8 cellular contexts compared by ENCODE assay signal in the genomic region with DNA sequence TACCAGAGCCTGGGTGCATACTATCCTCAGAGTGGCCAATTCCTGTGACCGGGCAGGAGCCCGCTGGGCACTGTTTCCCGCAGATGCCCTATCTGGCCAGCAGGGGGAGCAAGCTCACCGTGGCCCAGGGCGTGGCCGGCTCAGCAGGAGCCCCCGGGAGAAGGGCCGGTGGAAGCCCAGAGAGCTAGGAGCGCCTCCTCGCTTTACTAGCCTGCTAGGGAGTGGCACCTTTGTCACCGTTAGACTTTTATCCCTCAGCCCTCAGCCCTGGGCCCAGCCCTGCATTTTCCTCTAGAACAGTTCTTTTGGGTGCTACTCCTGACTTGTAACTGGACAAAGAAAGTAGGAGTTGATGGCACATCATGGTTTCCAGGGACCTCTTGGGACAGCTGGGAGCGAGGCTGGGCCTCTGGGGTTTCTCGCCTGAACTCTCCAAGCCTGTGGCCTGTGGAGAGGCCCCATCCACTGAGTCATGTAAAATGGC. TPM values are rescaled to one million over a fixed set of nuclear protein-coding genes. Genes with fewer than 3 reads are reported as not detected.
A peak's percentile ranks its signal among the peaks of the same experiment; 100 is the strongest.
DNase-seq lines count a peak whose midpoint lies in the region; ATAC-seq, FAIRE-seq and TF ChIP-seq lines count a peak whose summit lies in the region.

No MANE protein-coding gene starts in this region.

- peaks cover 4% of the 10 kb centered on the region for H3K27me3 Mint-ChIP-seq in activated T-helper 2 cell treated with anti-CD3 and anti-CD28 coated beads, Interferon-gamma antibody, Interleukin-2, Interleukin-4, amounts not matched to agents 10 μg/mL and 5 μg/mL and 100 μg/mL, durations not matched to agents 14 hours and 24 hours and 36 hours (ENCODE audit: low read depth)
- H3K27me3 Mint-ChIP-seq in type B pancreatic cell = peaks cover 4% of the 10 kb centered on the region

- ATAC-seq in GM21576 (IDR thresholded peaks at IDR 0.05; ENCODE audit: unreplicated experiment) = peak; percentile 90
- ATAC-seq in pancreas = peak; percentile 98 to 99 (median 99)

- no peaks in the 10 kb centered on the region for H3K9me3 ChIP-seq in pancreas

- H3K27ac ChIP-seq in pancreas = no peak overlapping the region

- no peak for FAIRE-seq in pancreas (lab: Jason Lieb, UNC)

- peak; percentile 99 for TF ChIP-seq CTCF in foreskin fibroblast (IDR thresholded peaks at IDR 0.05; ENCODE audit: low read depth, low read length)
- peak; percentile 90 to 99 (median 96) for TF ChIP-seq CTCF in pancreas (IDR thresholded peaks at IDR 0.05)
- TF ChIP-seq CTCF in type B pancreatic cell (conservative IDR thresholded peaks at IDR 0.05) = peak; percentile 96

- H3K4me1 Mint-ChIP-seq in activated T-helper 2 cell treated with anti-CD3 and anti-CD28 coated beads, Interferon-gamma antibody, Interleukin-2, Interleukin-4, amounts not matched to agents 10 μg/mL and 5 μg/mL and 100 μg/mL, durations not matched to agents 14 hours and 24 hours and 36 hours (ENCODE audit: low read depth) = peaks cover 4% of the 10 kb centered on the region
- peaks cover 19% of the 10 kb centered on the region for H3K4me1 Mint-ChIP-seq in type B pancreatic cell (ENCODE audit: unreplicated experiment)

- H3K4me3 ChIP-seq in foreskin fibroblast (ENCODE audit: low read depth in 1 of 2, low read length in 2 of 2) (no peak overlapping the region), pancreas (no peak overlapping the region)

- H3K4me3 Mint-ChIP-seq in activated T-helper 2 cell treated with anti-CD3 and anti-CD28 coated beads, Interferon-gamma antibody, Interleukin-2, Interleukin-4, amounts not matched to agents 10 μg/mL and 5 μg/mL and 100 μg/mL, durations not matched to agents 14 hours and 24 hours and 36 hours (ENCODE audit: low read depth) = no peak overlapping the region
- no peak overlapping the region for H3K4me3 Mint-ChIP-seq in type B pancreatic cell

- H3K36me3 ChIP-seq in pancreas = no peaks in the 10 kb centered on the region

- no peak for TF ChIP-seq EP300 in Ishikawa (IDR thresholded peaks at IDR 0.05; ENCODE audit: borderline replicate concordance)

- peak; percentile 87 for TF ChIP-seq RAD21 in Ishikawa (IDR thresholded peaks at IDR 0.05; ENCODE audit: low read depth)

- H3K9me3 Mint-ChIP-seq in activated T-helper 2 cell treated with anti-CD3 and anti-CD28 coated beads, Interferon-gamma antibody, Interleukin-2, Interleukin-4, amounts not matched to agents 10 μg/mL and 5 μg/mL and 100 μg/mL, durations not matched to agents 14 hours and 24 hours and 36 hours = peaks cover 4% of the 10 kb centered on the region
- no peaks in the 10 kb centered on the region for H3K9me3 Mint-ChIP-seq in type B pancreatic cell

- peak; percentile 76 for DNase-seq in Daoy (ENCODE audit: low read depth)
- DNase-seq in SHP77 (lab: John Stamatoyannopoulos, UW) = peak; percentile 63 to 68
- peak; percentile 52 for DNase-seq in activated T-helper 2 cell treated with anti-CD3 and anti-CD28 coated beads, Interferon-gamma antibody, Interleukin-2, Interleukin-4, amounts not matched to agents 10 μg/mL and 5 μg/mL and 100 μg/mL, durations not matched to agents 14 hours and 24 hours and 36 hours (ENCODE audit: low spot score)
- peak; percentile 45 to 83 for DNase-seq in foreskin fibroblast
- DNase-seq in pancreas = peak; percentile 39 to 89 (median 74)
- DNase-seq in type B pancreatic cell (ENCODE audit: extremely low spot score, unreplicated experiment) = no peak

- H3K27ac Mint-ChIP-seq in activated T-helper 2 cell treated with anti-CD3 and anti-CD28 coated beads, Interferon-gamma antibody, Interleukin-2, Interleukin-4, amounts not matched to agents 10 μg/mL and 5 μg/mL and 100 μg/mL, durations not matched to agents 14 hours and 24 hours and 36 hours = no peak overlapping the region
- no peak overlapping the region for H3K27ac Mint-ChIP-seq in type B pancreatic cell

- intact Hi-C loops in activated T-helper 2 cell treated with anti-CD3 and anti-CD28 coated beads, Interferon-gamma antibody, Interleukin-2, Interleukin-4, amounts not matched to agents 10 μg/mL and 5 μg/mL and 100 μg/mL, durations not matched to agents 14 hours and 24 hours and 36 hours (cut with micrococcal nuclease) = loop anchor here (1.0 to 10.0 kb wide), 5 partner anchors 24 to 472 kb away; a partner anchor contains a TSS
- intact Hi-C loops in pancreas (cut with DNase I) = loop anchor here in 2 of 3 donors (5.0 to 10.0 kb wide), 3 partner anchors 122 to 472 kb away; no protein-coding TSS in a partner anchor

- no peaks in the 10 kb centered on the region for H3K4me1 ChIP-seq in pancreas

- H3K36me3 Mint-ChIP-seq in activated T-helper 2 cell treated with anti-CD3 and anti-CD28 coated beads, Interferon-gamma antibody, Interleukin-2, Interleukin-4, amounts not matched to agents 10 μg/mL and 5 μg/mL and 100 μg/mL, durations not matched to agents 14 hours and 24 hours and 36 hours (ENCODE audit: low read depth) = no peaks in the 10 kb centered on the region
- H3K36me3 Mint-ChIP-seq in type B pancreatic cell = no peaks in the 10 kb centered on the region

- no peaks in the 10 kb centered on the region for H3K27me3 ChIP-seq in pancreas

- WGBS in pancreas, 2 donors = 15 to 16% methylated on average over 13 of the region's 13 CpGs

TF ChIP-seq in Ishikawa, 13 proteins besides CTCF, POLR2A, EP300 and RAD21:
- no peak for TF ChIP-seq TAF1 (IDR thresholded peaks at IDR 0.05; ENCODE audit: low read depth)
- no peak for TF ChIP-seq NFIC (IDR thresholded peaks at IDR 0.05)
- TF ChIP-seq CEBPB (IDR thresholded peaks at IDR 0.05) = no peak
- no peak for TF ChIP-seq ZBTB7A (IDR thresholded peaks at IDR 0.05; ENCODE audit: low read depth)
- no peak for TF ChIP-seq TEAD4 (IDR thresholded peaks at IDR 0.05)
- TF ChIP-seq, protein P1, sequence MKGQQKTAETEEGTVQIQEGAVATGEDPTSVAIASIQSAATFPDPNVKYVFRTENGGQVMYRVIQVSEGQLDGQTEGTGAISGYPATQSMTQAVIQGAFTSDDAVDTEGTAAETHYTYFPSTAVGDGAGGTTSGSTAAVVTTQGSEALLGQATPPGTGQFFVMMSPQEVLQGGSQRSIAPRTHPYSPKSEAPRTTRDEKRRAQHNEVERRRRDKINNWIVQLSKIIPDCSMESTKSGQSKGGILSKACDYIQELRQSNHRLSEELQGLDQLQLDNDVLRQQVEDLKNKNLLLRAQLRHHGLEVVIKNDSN (IDR thresholded peaks at IDR 0.05) = no peak

RNA-seq across cellular contexts. Expression of a gene that starts 24.0 kb away (rescaled TPM):
- total RNA-seq in Daoy (2014; rRNA removed; shearing (Covaris generic)) = 14.4 and 19.2 TPM in 2 replicates
- 16.9 and 17.0 TPM in 2 replicates for total RNA-seq in activated T-helper 2 cell treated with anti-CD3 and anti-CD28 coated beads, Interferon-gamma antibody, Interleukin-2, Interleukin-4, amounts not matched to agents 10 μg/mL and 5 μg/mL and 100 μg/mL, durations not matched to agents 14 hours and 24 hours and 36 hours
- total RNA-seq in pancreas = 1 to 10 TPM; 3.0 to 5.9 (median 3.7) TPM
- 1 to 10 TPM; 5.4 to 7.9 TPM for polyA plus RNA-seq in pancreas
- total RNA-seq in type B pancreatic cell (ENCODE audit: low replicate concordance) = 16.9 and 19.0 TPM in 2 replicates

RNA-seq across cellular contexts. Expression of a gene that starts 56.8 kb away (rescaled TPM):
- 5.6 and 20.3 TPM in 2 replicates for total RNA-seq in Daoy (2014; rRNA removed; shearing (Covaris generic))
- 22.1 and 22.5 TPM in 2 replicates for total RNA-seq in activated T-helper 2 cell treated with anti-CD3 and anti-CD28 coated beads, Interferon-gamma antibody, Interleukin-2, Interleukin-4, amounts not matched to agents 10 μg/mL and 5 μg/mL and 100 μg/mL, durations not matched to agents 14 hours and 24 hours and 36 hours
- total RNA-seq in pancreas (10 to 100 TPM; 11.7 to 18.7 (median 14.1) TPM), type B pancreatic cell (ENCODE audit: low replicate concordance) (31.7 and 37.4 TPM in 2 replicates)
- 1 to 10 TPM; 4.4 to 5.4 TPM for polyA plus RNA-seq in pancreas
